9 cellular contexts compared by ENCODE assay signal in genomic region chr16:1450841-1451240, GRCh38. TPM values are rescaled to one million over a fixed set of nuclear protein-coding genes. Genes with fewer than 3 reads are reported as not detected.
"Had no signal": no experiment of that assay in that cellular context is flagged by ENCODE, and none has a peak within 500 bp of the region (broad histone marks: within the 10 kb centered on the region; RNA-seq: fewer than 3 reads in every experiment).

No MANE protein-coding gene starts in this region.

- DNase-seq: GDM1, GF-D8 had no signal

- H3K4me3 ChIP-seq: GM12878 had no signal

- ATAC-seq: GM12878 had no signal

- FAIRE-seq: G401.6, GM12878, GM12891, GM12892, GM18507, GM19239 had no signal

RNA-seq across cellular contexts. Expression of gene PERCC1, which starts 20.0 kb away (rescaled TPM):
- total RNA-seq: G401, GM12878 had no signal
- polyA plus RNA-seq: GM12878 had no signal
